ENCODE assay signal across 23 cellular contexts in the genomic region with DNA sequence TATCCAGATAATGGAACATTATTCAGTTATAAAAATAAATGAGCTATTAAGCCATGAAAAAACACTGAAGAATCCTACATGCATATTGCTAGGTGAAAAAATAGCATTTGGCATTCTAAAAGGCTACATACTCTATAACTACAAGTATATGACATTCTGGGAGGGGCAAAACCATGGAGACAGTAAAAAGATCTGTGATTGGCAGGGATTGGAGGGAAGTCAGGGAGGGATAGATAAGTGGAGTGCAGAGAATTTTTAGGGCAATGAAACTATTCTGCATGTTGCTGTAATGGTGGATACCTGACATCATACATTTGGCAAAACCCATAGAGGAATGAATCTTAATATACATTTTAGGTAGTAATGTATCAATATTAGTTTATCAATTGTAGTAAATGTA.
"Had no signal": no experiment of that assay in that cellular context is flagged by ENCODE, and none has a peak within 500 bp of the region (broad histone marks: within the 10 kb centered on the region; RNA-seq: fewer than 3 reads in every experiment).

No MANE protein-coding gene starts in this region.

- DNase-seq: activated CD4-positive, alpha-beta T cell treated with anti-CD3 and anti-CD28 coated beads for 4 hours; activated CD8-positive, alpha-beta memory T cell treated with anti-CD3 and anti-CD28 coated beads, Interleukin-2, amount 50 U/mL, for 4 hours; activated CD8-positive, alpha-beta T cell treated with anti-CD3 and anti-CD28 coated beads for 36 hours; activated effector memory CD4-positive, alpha-beta T cell treated with Interleukin-2 at 50 U/mL for 16 hours; activated naive CD4-positive, alpha-beta T cell; activated naive CD8-positive, alpha-beta T cell treated with anti-CD3 and anti-CD28 coated beads for 36 hours; cerebellar nuclear complex; KBM-7; NCI-H1092; NCI-H1417; NCI-H1930; NCI-H2171; NCI-H2227 treated with DMSO at 0.1 percent for 48 hours; NCI-H446 treated with DMSO at 0.1 percent for 48 hours; NCI-H524 treated with DMSO at 0.1 percent for 48 hours; NCI-H748 treated with DMSO at 0.1 percent for 48 hours; NK-92 treated with Interleukin-12 subunit alpha and Interleukin-12 subunit beta, amount 100 ng/mL, for 24 hours; SHP77 treated with DMSO at 0.1 percent for 48 hours; SK-N-SH; T-helper 1 cell had no signal

- ATAC-seq: activated CD4-positive, CD25-positive, alpha-beta regulatory T cell treated with anti-CD3 and anti-CD28 coated beads, Interleukin-2, amount 50 U/mL, for 24 hours; activated CD8-positive, alpha-beta T cell treated with anti-CD3 and anti-CD28 coated beads for 36 hours had no signal

- H3K9ac ChIP-seq: SK-N-SH had no signal

- H3K27me3 Mint-ChIP-seq: activated CD8-positive, alpha-beta T cell treated with anti-CD3 and anti-CD28 coated beads for 36 hours; activated naive CD8-positive, alpha-beta T cell treated with anti-CD3 and anti-CD28 coated beads for 36 hours had no signal

- H3K9me3 ChIP-seq: SK-N-SH had no signal

- H3K4me3 Mint-ChIP-seq: activated CD8-positive, alpha-beta T cell treated with anti-CD3 and anti-CD28 coated beads for 36 hours; activated naive CD8-positive, alpha-beta T cell treated with anti-CD3 and anti-CD28 coated beads for 36 hours; activated T-helper 1 cell treated with anti-CD3 and anti-CD28 coated beads, Interleukin-12 subunit alpha, Interleukin-12 subunit beta, Interleukin-2, Interleukin-4 antibody, amounts not matched to agents 30 ng/mL and 10 ng/mL and 1 ng/mL, durations not matched to agents 14 hours and 24 hours and 36 hours had no signal

- H3K4me2 ChIP-seq: SK-N-SH had no signal

- FAIRE-seq: colon had no signal

- H3K27ac Mint-ChIP-seq: activated CD8-positive, alpha-beta T cell treated with anti-CD3 and anti-CD28 coated beads for 36 hours; activated naive CD8-positive, alpha-beta T cell treated with anti-CD3 and anti-CD28 coated beads for 36 hours; activated T-helper 1 cell treated with anti-CD3 and anti-CD28 coated beads, Interleukin-12 subunit alpha, Interleukin-12 subunit beta, Interleukin-2, Interleukin-4 antibody, amounts not matched to agents 30 ng/mL and 10 ng/mL and 1 ng/mL, durations not matched to agents 14 hours and 24 hours and 36 hours had no signal

- H3K9me3 Mint-ChIP-seq: activated CD8-positive, alpha-beta T cell treated with anti-CD3 and anti-CD28 coated beads for 36 hours; activated naive CD8-positive, alpha-beta T cell treated with anti-CD3 and anti-CD28 coated beads for 36 hours; activated T-helper 1 cell treated with anti-CD3 and anti-CD28 coated beads, Interleukin-12 subunit alpha, Interleukin-12 subunit beta, Interleukin-2, Interleukin-4 antibody, amounts not matched to agents 30 ng/mL and 10 ng/mL and 1 ng/mL, durations not matched to agents 14 hours and 24 hours and 36 hours had no signal
